1 cellular context compared by ENCODE assay signal in the genomic region with DNA sequence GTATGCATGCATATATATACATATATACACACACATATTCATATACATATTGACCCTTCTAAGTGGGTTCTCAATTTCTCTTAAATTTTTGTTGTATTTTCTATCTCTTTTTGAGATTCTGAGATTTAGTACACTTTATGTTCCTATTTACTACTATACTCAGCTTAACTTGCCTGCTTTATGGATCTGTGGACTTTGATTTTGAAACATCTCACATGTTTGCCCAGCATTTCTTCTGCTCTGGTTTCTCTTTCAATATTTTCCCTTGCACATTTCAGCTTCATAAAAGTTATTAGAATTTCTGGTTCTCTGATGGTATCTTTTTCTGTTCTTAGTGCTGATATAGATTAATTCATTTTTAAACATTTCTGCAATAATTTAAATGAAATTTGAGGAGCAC.
TF ChIP-seq lines count a peak whose summit lies in the region.

No MANE protein-coding gene starts in this region.

TF ChIP-seq in HepG2, 621 proteins besides CTCF, POLR2A, EP300 and RAD21 (continued from another document):
- TF ChIP-seq, protein P1, sequence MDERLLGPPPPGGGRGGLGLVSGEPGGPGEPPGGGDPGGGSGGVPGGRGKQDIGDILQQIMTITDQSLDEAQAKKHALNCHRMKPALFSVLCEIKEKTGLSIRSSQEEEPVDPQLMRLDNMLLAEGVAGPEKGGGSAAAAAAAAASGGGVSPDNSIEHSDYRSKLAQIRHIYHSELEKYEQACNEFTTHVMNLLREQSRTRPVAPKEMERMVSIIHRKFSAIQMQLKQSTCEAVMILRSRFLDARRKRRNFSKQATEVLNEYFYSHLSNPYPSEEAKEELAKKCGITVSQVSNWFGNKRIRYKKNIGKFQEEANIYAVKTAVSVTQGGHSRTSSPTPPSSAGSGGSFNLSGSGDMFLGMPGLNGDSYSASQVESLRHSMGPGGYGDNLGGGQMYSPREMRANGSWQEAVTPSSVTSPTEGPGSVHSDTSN (CRISPR knock-in tag; IDR thresholded peaks at IDR 0.05) = no peak
- TF ChIP-seq, protein P2, sequence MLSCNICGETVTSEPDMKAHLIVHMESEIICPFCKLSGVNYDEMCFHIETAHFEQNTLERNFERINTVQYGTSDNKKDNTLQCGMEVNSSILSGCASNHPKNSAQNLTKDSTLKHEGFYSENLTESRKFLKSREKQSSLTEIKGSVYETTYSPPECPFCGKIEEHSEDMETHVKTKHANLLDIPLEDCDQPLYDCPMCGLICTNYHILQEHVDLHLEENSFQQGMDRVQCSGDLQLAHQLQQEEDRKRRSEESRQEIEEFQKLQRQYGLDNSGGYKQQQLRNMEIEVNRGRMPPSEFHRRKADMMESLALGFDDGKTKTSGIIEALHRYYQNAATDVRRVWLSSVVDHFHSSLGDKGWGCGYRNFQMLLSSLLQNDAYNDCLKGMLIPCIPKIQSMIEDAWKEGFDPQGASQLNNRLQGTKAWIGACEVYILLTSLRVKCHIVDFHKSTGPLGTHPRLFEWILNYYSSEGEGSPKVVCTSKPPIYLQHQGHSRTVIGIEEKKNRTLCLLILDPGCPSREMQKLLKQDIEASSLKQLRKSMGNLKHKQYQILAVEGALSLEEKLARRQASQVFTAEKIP (CRISPR knock-in tag; IDR thresholded peaks at IDR 0.05; ENCODE audit: borderline replicate concordance) = no peak
